ENCODE assay signal across 2 cellular contexts in the genomic region with DNA sequence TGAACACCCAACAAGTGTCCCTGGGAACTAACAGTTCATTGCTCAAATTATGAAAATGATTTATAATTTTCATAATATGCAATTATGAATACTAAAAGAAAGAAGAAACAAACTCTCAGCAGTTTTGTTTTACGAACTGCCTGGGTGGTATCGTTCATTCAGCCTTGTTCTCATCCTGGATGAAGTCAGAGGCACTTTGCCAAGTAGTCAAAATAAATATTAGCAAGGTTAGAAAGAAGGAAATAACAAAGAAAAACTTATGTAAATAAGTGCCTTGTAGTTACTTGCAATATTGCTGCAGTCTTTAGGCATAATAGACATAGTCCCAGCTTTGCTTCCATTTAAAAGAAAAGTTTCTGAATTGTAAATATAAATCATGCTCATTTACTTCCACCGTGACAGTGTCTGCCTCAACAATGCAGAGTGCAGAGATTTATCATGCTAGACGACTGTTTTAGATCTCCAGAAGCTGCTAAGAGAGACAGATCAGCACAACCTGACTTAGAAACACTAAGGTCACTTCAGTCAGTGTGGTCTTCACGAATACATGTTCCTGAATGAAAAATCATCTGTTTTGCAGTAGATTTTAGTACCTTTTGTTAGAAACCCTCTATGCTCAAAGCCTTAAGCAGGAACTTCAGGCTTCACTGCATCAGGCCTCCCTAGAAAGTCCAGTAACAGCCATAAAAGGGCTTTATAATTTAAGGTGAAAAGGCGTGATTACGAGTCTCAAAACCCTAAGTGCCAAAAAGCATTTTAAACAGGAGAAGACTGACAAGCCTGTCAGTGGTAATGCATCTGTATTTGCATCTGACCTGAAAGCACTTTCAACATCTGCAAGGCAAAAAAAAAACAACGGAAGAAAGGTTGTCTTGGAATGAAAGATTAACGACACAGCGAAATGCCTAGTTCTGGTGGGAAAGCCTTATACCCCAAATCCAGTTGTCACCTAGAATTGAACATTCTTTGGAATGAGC.
TF ChIP-seq lines count a peak whose summit lies in the region.

No MANE protein-coding gene starts in this region.

TF ChIP-seq in HEK293, 187 proteins besides CTCF, POLR2A, EP300 and RAD21 (continued from another document):
- TF ChIP-seq, protein P1, sequence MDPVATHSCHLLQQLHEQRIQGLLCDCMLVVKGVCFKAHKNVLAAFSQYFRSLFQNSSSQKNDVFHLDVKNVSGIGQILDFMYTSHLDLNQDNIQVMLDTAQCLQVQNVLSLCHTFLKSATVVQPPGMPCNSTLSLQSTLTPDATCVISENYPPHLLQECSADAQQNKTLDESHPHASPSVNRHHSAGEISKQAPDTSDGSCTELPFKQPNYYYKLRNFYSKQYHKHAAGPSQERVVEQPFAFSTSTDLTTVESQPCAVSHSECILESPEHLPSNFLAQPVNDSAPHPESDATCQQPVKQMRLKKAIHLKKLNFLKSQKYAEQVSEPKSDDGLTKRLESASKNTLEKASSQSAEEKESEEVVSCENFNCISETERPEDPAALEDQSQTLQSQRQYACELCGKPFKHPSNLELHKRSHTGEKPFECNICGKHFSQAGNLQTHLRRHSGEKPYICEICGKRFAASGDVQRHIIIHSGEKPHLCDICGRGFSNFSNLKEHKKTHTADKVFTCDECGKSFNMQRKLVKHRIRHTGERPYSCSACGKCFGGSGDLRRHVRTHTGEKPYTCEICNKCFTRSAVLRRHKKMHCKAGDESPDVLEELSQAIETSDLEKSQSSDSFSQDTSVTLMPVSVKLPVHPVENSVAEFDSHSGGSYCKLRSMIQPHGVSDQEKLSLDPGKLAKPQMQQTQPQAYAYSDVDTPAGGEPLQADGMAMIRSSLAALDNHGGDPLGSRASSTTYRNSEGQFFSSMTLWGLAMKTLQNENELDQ (tag by site-specific recombination; IDR thresholded peaks at IDR 0.05; ENCODE audit: low read depth) = no peak
- TF ChIP-seq ZNF544 (tag by site-specific recombination; IDR thresholded peaks at IDR 0.05) (no peak), ZFP37 (tag by site-specific recombination; IDR thresholded peaks at IDR 0.05) (no peak)

TF ChIP-seq in WTC11, 78 proteins besides CTCF, POLR2A, EP300 and RAD21 (continued from another document):
- TF ChIP-seq, protein P2, sequence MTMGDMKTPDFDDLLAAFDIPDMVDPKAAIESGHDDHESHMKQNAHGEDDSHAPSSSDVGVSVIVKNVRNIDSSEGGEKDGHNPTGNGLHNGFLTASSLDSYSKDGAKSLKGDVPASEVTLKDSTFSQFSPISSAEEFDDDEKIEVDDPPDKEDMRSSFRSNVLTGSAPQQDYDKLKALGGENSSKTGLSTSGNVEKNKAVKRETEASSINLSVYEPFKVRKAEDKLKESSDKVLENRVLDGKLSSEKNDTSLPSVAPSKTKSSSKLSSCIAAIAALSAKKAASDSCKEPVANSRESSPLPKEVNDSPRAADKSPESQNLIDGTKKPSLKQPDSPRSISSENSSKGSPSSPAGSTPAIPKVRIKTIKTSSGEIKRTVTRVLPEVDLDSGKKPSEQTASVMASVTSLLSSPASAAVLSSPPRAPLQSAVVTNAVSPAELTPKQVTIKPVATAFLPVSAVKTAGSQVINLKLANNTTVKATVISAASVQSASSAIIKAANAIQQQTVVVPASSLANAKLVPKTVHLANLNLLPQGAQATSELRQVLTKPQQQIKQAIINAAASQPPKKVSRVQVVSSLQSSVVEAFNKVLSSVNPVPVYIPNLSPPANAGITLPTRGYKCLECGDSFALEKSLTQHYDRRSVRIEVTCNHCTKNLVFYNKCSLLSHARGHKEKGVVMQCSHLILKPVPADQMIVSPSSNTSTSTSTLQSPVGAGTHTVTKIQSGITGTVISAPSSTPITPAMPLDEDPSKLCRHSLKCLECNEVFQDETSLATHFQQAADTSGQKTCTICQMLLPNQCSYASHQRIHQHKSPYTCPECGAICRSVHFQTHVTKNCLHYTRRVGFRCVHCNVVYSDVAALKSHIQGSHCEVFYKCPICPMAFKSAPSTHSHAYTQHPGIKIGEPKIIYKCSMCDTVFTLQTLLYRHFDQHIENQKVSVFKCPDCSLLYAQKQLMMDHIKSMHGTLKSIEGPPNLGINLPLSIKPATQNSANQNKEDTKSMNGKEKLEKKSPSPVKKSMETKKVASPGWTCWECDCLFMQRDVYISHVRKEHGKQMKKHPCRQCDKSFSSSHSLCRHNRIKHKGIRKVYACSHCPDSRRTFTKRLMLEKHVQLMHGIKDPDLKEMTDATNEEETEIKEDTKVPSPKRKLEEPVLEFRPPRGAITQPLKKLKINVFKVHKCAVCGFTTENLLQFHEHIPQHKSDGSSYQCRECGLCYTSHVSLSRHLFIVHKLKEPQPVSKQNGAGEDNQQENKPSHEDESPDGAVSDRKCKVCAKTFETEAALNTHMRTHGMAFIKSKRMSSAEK (CRISPR knock-in tag; IDR thresholded peaks at IDR 0.05; ENCODE audit: borderline replicate concordance) = no peak
- no peak for TF ChIP-seq SP1 (CRISPR knock-in tag; conservative IDR thresholded peaks at IDR 0.05)
- no peak for TF ChIP-seq CBFB (CRISPR knock-in tag; IDR thresholded peaks at IDR 0.05; ENCODE audit: low read depth)
